10 cellular contexts compared by ENCODE assay signal in the genomic region with DNA sequence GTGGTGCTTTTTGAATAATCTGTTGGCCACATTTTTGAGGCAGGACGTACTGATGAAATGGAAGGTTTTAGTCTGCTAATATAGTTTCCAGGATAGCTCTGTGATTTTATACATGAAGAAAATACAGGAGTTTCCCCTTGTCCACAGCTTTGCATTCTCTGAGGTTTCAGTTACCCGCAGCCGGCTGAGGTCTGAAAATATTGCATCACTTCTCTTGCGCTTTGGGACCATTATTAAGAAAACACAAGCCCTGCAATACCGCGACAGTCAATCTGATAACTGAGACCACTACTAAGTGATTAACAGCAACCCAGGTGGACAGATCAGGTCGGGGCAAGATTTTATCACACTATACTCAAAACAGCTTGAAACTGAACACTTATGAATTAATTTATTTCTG. TPM values are rescaled to one million over a fixed set of nuclear protein-coding genes. Genes with fewer than 3 reads are reported as not detected.
A peak's percentile ranks its signal among the peaks of the same experiment; 100 is the strongest.
DNase-seq lines count a peak whose midpoint lies in the region; ATAC-seq lines count a peak whose summit lies in the region.
"Had no signal": no experiment of that assay in that cellular context is flagged by ENCODE, and none has a peak within 500 bp of the region (broad histone marks: within the 10 kb centered on the region; RNA-seq: fewer than 3 reads in every experiment).

No MANE protein-coding gene starts in this region.

- peaks cover 29% of the 10 kb centered on the region for H3K4me1 ChIP-seq in HAP-1
- H3K4me1 ChIP-seq: testis had no signal

- DNase-seq in stimulated activated naive CD4-positive, alpha-beta T cell treated with Interleukin-2 at 50 U/mL for 16 hours (lab: John Stamatoyannopoulos, UW) = peak; percentile 16
- no peak for DNase-seq in stimulated activated naive CD4-positive, alpha-beta T cell (lab: John Stamatoyannopoulos, UW)
- peak; percentile 10 for DNase-seq in OCI-M1 (lab: John Stamatoyannopoulos, UW)
- no peak for DNase-seq in caudate nucleus (lab: John Stamatoyannopoulos, UW)
- DNase-seq in NCI-H187 (lab: John Stamatoyannopoulos, UW) = no peak
- no peak for DNase-seq in HAP-1 (ENCODE audit: low spot score in 2 of 2)
- no peak for DNase-seq in posterior vena cava (ENCODE audit: low spot score)
- DNase-seq: testis had no signal

- peak overlapping the region; percentile 21 for H3K27ac ChIP-seq in caudate nucleus (ENCODE audit: low read depth, low read length)
- H3K27ac ChIP-seq: BLaER1 treated with 17β-estradiol and CSF1 and Interleukin-3, amounts not matched to agents 10 nM and 100 nM; testis had no signal

- peaks cover 20% of the 10 kb centered on the region for H3K36me3 ChIP-seq in HAP-1 (replicated peaks)

- in situ Hi-C loops in HAP-1 (cut with MboI; ENCODE audit: low sequenced_read_pairs) = no loop called here

- H3K27me3 ChIP-seq in HAP-1 (ENCODE audit: low read depth) = no peaks in the 10 kb centered on the region
- H3K27me3 ChIP-seq: BLaER1 treated with 17β-estradiol and CSF1 and Interleukin-3, amounts not matched to agents 10 nM and 100 nM; testis had no signal

- no peak for ATAC-seq in GM21515 (IDR thresholded peaks at IDR 0.05; ENCODE audit: unreplicated experiment)

- no peaks in the 10 kb centered on the region for H3K9me3 ChIP-seq in HAP-1
- H3K9me3 ChIP-seq: BLaER1 treated with 17β-estradiol and CSF1 and Interleukin-3, amounts not matched to agents 10 nM and 100 nM; testis had no signal

- no peak overlapping the region for H3K4me3 ChIP-seq in HAP-1
- H3K4me3 ChIP-seq: BLaER1 treated with 17β-estradiol and CSF1 and Interleukin-3, amounts not matched to agents 10 nM and 100 nM; testis had no signal

- intact Hi-C loops in posterior vena cava (cut with DNase I) = no loop called here

RNA-seq across cellular contexts. Expression of gene BLM, which starts 33.0 kb away (rescaled TPM):
- 1 to 10 TPM in 1 of 2 donors, under 1 TPM in 1; 1.00 to 3.1 TPM for total RNA-seq in posterior vena cava

Comparison
In these comparisons a context has a peak if more than half of its experiments do, and no peak if none do; other contexts are left out.
1. DNase-seq: peak in stimulated activated naive CD4-positive, alpha-beta T cell treated with Interleukin-2 at 50 U/mL for 16 hours (single experiment) and OCI-M1 (single experiment); none in stimulated activated naive CD4-positive, alpha-beta T cell (0 of 6), caudate nucleus (0 of 61), NCI-H187 (0 of 2), HAP-1 (0 of 2) and posterior vena cava (single experiment).